ENCODE assay signal across 7 cellular contexts in genomic region chr3:63351159-63352007, GRCh38.
DNase-seq lines count a peak whose midpoint lies in the region; ATAC-seq and TF ChIP-seq lines count a peak whose summit lies in the region.

No MANE protein-coding gene starts in this region.

- no peaks in the 10 kb centered on the region for H3K36me3 ChIP-seq in parathyroid adenoma (ENCODE audit: control insufficient read depth, insufficient read depth, low read length)

- no peaks in the 10 kb centered on the region for H3K79me2 ChIP-seq in parathyroid adenoma

- no peaks in the 10 kb centered on the region for H3K4me1 ChIP-seq in parathyroid adenoma

- ATAC-seq in GM21447 (IDR thresholded peaks at IDR 0.05; ENCODE audit: unreplicated experiment) (peak; percentile 60), GM19467 (IDR thresholded peaks at IDR 0.05; ENCODE audit: unreplicated experiment) (no peak)

- H3K4me3 ChIP-seq in fibroblast of villous mesenchyme (ENCODE audit: low read depth, low read length) (no peak overlapping the region), parathyroid adenoma (ENCODE audit: low read depth, low read length) (no peak overlapping the region)

- no peak overlapping the region for H2AFZ ChIP-seq in parathyroid adenoma

- H3K9ac ChIP-seq in parathyroid adenoma, result no peak overlapping the region

- in situ Hi-C loops in KBM-7 (cut with MboI; ENCODE audit: low pct_unique_long_range_greater_than_20kb, low sequenced_read_pairs), result loop anchor here (25.0 kb wide), 1 partner anchor 461 kb away; the partner anchor contains the start of gene C3orf49

- no peak overlapping the region for H3K4me2 ChIP-seq in parathyroid adenoma (ENCODE audit: low read length)

- peak; percentile 92 for TF ChIP-seq CTCF in fibroblast of villous mesenchyme (IDR thresholded peaks at IDR 0.05; ENCODE audit: insufficient read depth, low read depth, low read length)
- TF ChIP-seq CTCF in parathyroid adenoma (IDR thresholded peaks at IDR 0.05), result peak; percentile 84

- DNase-seq in GF-D8 (lab: John Stamatoyannopoulos, UW) (peak; percentile 4), KBM-7 (peak; percentile 55), SK-N-DZ (ENCODE audit: low spot score) (peak; percentile 62), fibroblast of villous mesenchyme (ENCODE audit: low read depth) (peak; percentile 64)

- H3K9me3 ChIP-seq in parathyroid adenoma (ENCODE audit: control insufficient read depth, low read length), result no peaks in the 10 kb centered on the region

- H3K27me3 ChIP-seq in parathyroid adenoma (ENCODE audit: control insufficient read depth, insufficient read depth, low read length), result no peaks in the 10 kb centered on the region

- H3K27ac ChIP-seq in parathyroid adenoma, result no peak overlapping the region

Comparison
In these comparisons a context has a peak if more than half of its experiments do, and no peak if none do; other contexts are left out.
1. DNase-seq: peak in every context shown above with its lines; median percentile 64 in fibroblast of villous mesenchyme; 62 in SK-N-DZ; 55 in KBM-7; 4 in GF-D8.